Comparison of ENCODE assay signal across 10 cellular contexts in the genomic region with DNA sequence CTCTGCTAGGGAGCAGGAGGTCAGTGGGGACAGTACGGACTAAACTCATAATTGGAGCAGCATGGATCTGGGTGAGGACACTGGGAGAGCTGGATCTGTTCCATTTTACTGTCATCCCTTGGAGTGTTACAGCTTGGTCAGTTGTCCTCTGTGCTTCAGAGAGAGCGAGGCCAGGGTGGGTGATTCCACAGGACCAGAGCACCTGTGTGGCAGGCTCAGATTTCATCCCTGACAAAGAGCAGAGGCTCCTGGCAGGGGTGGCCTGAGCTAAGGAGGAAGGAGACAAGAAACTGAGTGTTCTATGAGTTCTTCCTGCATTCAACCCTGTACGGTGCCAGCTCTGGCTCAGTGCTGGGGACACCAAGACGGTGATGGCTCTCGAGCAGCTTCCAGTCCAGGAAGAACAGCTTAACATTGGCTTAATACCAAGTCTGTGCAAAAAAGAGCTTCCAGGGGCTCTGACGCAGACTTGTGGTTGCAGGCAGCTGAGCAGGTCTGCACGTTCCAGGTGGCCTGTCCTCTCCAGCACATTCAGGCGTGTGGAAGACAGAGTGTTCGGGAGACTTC. TPM values are rescaled to one million over a fixed set of nuclear protein-coding genes. Genes with fewer than 3 reads are reported as not detected.
DNase-seq lines count a peak whose midpoint lies in the region; ATAC-seq and TF ChIP-seq lines count a peak whose summit lies in the region.
"Had no signal": no experiment of that assay in that cellular context is flagged by ENCODE, and none has a peak within 500 bp of the region (broad histone marks: within the 10 kb centered on the region; RNA-seq: fewer than 3 reads in every experiment).

No MANE protein-coding gene starts in this region.

- H3K4me3 ChIP-seq in SJCRH30 (peak overlapping the region; percentile 23), fibroblast of pulmonary artery (replicated peaks; ENCODE audit: low read depth, low read length) (no peak overlapping the region), gastrocnemius medialis (peak overlapping the region in 1 of 4 donors; percentile 10)
- H3K4me3 ChIP-seq: Peyer's patch had no signal

- H3K27ac ChIP-seq in SJCRH30 (peak overlapping the region; percentile 85), gastrocnemius medialis (peak overlapping the region; percentile 58 to 87 (median 72))
- H3K27ac ChIP-seq: Peyer's patch had no signal

- peaks cover 67% of the 10 kb centered on the region for H3K4me1 ChIP-seq in SJCRH30
- H3K4me1 ChIP-seq in gastrocnemius medialis = peaks cover 7 to 24% of the 10 kb centered on the region in 2 donors
- H3K4me1 ChIP-seq: Peyer's patch had no signal

- ATAC-seq in gastrocnemius medialis (peak; percentile 93 to 95), GM21528 (IDR thresholded peaks at IDR 0.05; ENCODE audit: low FRiP score, unreplicated experiment) (no peak)

- peak; percentile 89 for DNase-seq in HT1080 (ENCODE audit: low read depth)
- DNase-seq in SJCRH30 = peak; percentile 58 to 75
- DNase-seq in fibroblast of pulmonary artery (ENCODE audit: low read depth) = peak; percentile 70
- peak; percentile 81 to 90 for DNase-seq in gastrocnemius medialis
- no peak for DNase-seq in dedifferentiated amniotic fluid mesenchymal stem cell (ENCODE audit: extremely low spot score)
- DNase-seq in activated CD4-positive, alpha-beta T cell treated with anti-CD3 and anti-CD28 coated beads, Interleukin-2, amount 50 U/mL, for 1 hour = no peak
- DNase-seq: activated CD4-positive, alpha-beta T cell treated with anti-CD3 and anti-CD28 coated beads for 4 hours; NCI-H1105 treated with DMSO at 0.1 percent for 48 hours; Peyer's patch had no signal

- no peak for TF ChIP-seq CTCF in fibroblast of pulmonary artery (IDR thresholded peaks at IDR 0.05; ENCODE audit: low read length, missing control alignments)
- no peak for TF ChIP-seq CTCF in gastrocnemius medialis (IDR thresholded peaks at IDR 0.05 in 4 of 5, conservative IDR thresholded peaks at IDR 0.05 in 1 of 5)

- in situ Hi-C loops in gastrocnemius medialis (cut with MboI; ENCODE audit: low sequenced_read_pairs in 4 of 4) = no loop called here

- H3K9me3 ChIP-seq in SJCRH30 (replicated peaks) (no peaks in the 10 kb centered on the region), gastrocnemius medialis (no peaks in the 10 kb centered on the region)
- H3K9me3 ChIP-seq: Peyer's patch had no signal

- intact Hi-C loops in gastrocnemius medialis (cut with DNase I; ENCODE audit: low total_unique reads) = no loop called here

- H3K36me3 ChIP-seq in SJCRH30 = no peaks in the 10 kb centered on the region
- no peaks in the 10 kb centered on the region for H3K36me3 ChIP-seq in gastrocnemius medialis
- H3K36me3 ChIP-seq: Peyer's patch had no signal

- no peak for TF ChIP-seq POLR2A in gastrocnemius medialis (IDR thresholded peaks at IDR 0.05)

- H3K27me3 ChIP-seq in SJCRH30 (no peaks in the 10 kb centered on the region), gastrocnemius medialis (no peaks in the 10 kb centered on the region)
- H3K27me3 ChIP-seq: Peyer's patch had no signal

RNA-seq across cellular contexts. Expression of a gene that starts 8.4 kb away (rescaled TPM):
- 74.0 and 76.1 TPM in 2 replicates for total RNA-seq in HT1080 (2014; rRNA removed; shearing (Covaris generic))
- 80.5 and 89.2 TPM in 2 replicates for polyA plus RNA-seq in HT1080 (2015; cell fraction: cytosol; rRNA removed)
- polyA plus RNA-seq in HT1080 (2015; cell fraction: nucleus; rRNA removed) = 51.1 and 55.8 TPM in 2 replicates
- total RNA-seq in SJCRH30 (2014; rRNA removed; shearing (Covaris generic)) = 115 and 120 TPM in 2 replicates
- 1 to 10 TPM; 2.2 to 7.8 (median 3.8) TPM for total RNA-seq in gastrocnemius medialis

RNA-seq across cellular contexts. Expression of a gene that starts 38.9 kb away (rescaled TPM):
- 124 and 154 TPM in 2 replicates for total RNA-seq in HT1080 (2014; rRNA removed; shearing (Covaris generic))
- polyA plus RNA-seq in HT1080 (2015; cell fraction: cytosol; rRNA removed) = 120 and 127 TPM in 2 replicates
- 133 and 137 TPM in 2 replicates for polyA plus RNA-seq in HT1080 (2015; cell fraction: nucleus; rRNA removed)
- total RNA-seq in SJCRH30 (2014; rRNA removed; shearing (Covaris generic)) = 56.8 and 64.7 TPM in 2 replicates
- 10 to 100 TPM; 42.7 to 79.0 (median 69.9) TPM for total RNA-seq in gastrocnemius medialis

RNA-seq across cellular contexts. Expression of a gene that starts 40.7 kb away (rescaled TPM):
- total RNA-seq in HT1080 (2014; rRNA removed; shearing (Covaris generic)) = not detected in 2 replicates
- polyA plus RNA-seq in HT1080 (2015; cell fraction: cytosol; rRNA removed) = not detected in 2 replicates
- polyA plus RNA-seq in HT1080 (2015; cell fraction: nucleus; rRNA removed) = 0.03 and 0.20 TPM in 2 replicates
- 1.8 TPM in 2 replicates for total RNA-seq in SJCRH30 (2014; rRNA removed; shearing (Covaris generic))
- total RNA-seq in gastrocnemius medialis = 10 to 100 TPM; 11.7 to 34.4 (median 18.7) TPM

Comparison
In these comparisons a context has a peak if more than half of its experiments do, and no peak if none do; other contexts are left out.
1. DNase-seq: peak in HT1080 (single experiment), SJCRH30 (2 of 2), fibroblast of pulmonary artery (single experiment) and gastrocnemius medialis (2 of 2); none in dedifferentiated amniotic fluid mesenchymal stem cell (single experiment) and activated CD4-positive, alpha-beta T cell treated with anti-CD3 and anti-CD28 coated beads, Interleukin-2, amount 50 U/mL, for 1 hour (single experiment).